ENCODE assay signal across 16 cellular contexts in the genomic region with DNA sequence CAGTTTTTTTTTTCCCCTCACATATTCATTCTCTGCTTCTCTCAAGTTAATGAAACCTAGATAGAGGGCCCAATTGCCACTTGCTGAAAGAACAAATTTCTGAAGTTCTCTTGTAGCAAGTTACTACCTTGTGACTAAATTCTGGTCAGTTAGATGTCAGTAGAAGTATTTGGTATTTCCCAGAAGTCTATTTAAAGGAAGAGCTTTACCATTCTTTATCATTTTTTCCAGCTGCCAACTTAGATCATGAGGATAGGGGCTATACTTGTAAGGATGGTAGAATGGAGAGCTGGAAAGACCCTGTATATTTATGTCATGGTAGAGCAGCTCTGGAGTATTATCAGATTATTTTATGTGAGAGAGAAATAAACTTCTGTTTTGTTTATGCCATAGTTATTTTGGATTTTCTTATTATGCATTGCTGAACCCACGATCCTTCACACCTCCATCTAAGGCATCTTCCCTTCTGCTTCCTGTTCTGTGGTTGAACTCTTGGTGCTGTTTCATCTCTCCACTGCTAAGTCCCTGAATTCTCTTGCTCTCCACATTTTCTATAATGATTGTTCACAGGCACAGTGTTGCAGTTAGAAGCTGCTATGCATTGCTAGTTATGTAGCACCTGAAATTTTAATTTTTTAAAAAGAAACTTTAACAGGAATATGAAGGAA. TPM values are rescaled to one million over a fixed set of nuclear protein-coding genes. Genes with fewer than 3 reads are reported as not detected.
DNase-seq lines count a peak whose midpoint lies in the region; ATAC-seq and TF ChIP-seq lines count a peak whose summit lies in the region.
"Had no signal": no experiment of that assay in that cellular context is flagged by ENCODE, and none has a peak within 500 bp of the region (broad histone marks: within the 10 kb centered on the region; RNA-seq: fewer than 3 reads in every experiment).

No MANE protein-coding gene starts in this region.

- peaks cover 10% of the 10 kb centered on the region for H3K79me2 ChIP-seq in smooth muscle cell (ENCODE audit: low read depth)

- no peak overlapping the region for H3K9ac ChIP-seq in smooth muscle cell (ENCODE audit: low read depth)

- CTCF ChIA-PET in activated naive CD4-positive, alpha-beta T cell treated with anti-CD3 and anti-CD28 coated beads for 36 hours (lab: Charles Lee): interaction anchor here (0.6 to 1.4 kb wide), 3 partner anchors 22 to 275 kb away, joined by 3 to 6 read pairs (median 3); no protein-coding TSS in a partner anchor

- intact Hi-C loops in activated naive CD4-positive, alpha-beta T cell treated with anti-CD3 and anti-CD28 coated beads for 36 hours (cut with micrococcal nuclease): loop anchor here (2.0 kb wide), 1 partner anchor 38 kb away; no protein-coding TSS in a partner anchor

- no peak for TF ChIP-seq CTCF in smooth muscle cell (IDR thresholded peaks at IDR 0.05; ENCODE audit: borderline replicate concordance, insufficient read depth, poor library complexity, severe bottlenecking)

- H3K27ac ChIP-seq in smooth muscle cell (ENCODE audit: low read depth): no peak overlapping the region
- H3K27ac ChIP-seq: ascending aorta, coronary artery, VCaP had no signal

- H3K9me3 Mint-ChIP-seq in activated naive CD4-positive, alpha-beta T cell treated with anti-CD3 and anti-CD28 coated beads for 36 hours: peaks cover 2% of the 10 kb centered on the region
- peaks cover 13% of the 10 kb centered on the region for H3K9me3 Mint-ChIP-seq in activated naive CD8-positive, alpha-beta T cell treated with anti-CD3 and anti-CD28 coated beads for 36 hours
- no peaks in the 10 kb centered on the region for H3K9me3 Mint-ChIP-seq in stimulated activated naive B cell treated with anti-CD40 and anti-IgM and Interleukin-4, amounts not matched to agents 10 μg/mL and 1 μg/mL and 100 μg/mL, for 72 hours

- peaks cover 23% of the 10 kb centered on the region for H3K4me1 Mint-ChIP-seq in activated naive CD4-positive, alpha-beta T cell treated with anti-CD3 and anti-CD28 coated beads for 36 hours (ENCODE audit: low read depth)
- H3K4me1 Mint-ChIP-seq in activated naive CD8-positive, alpha-beta T cell treated with anti-CD3 and anti-CD28 coated beads for 36 hours: peaks cover 43% of the 10 kb centered on the region
- H3K4me1 Mint-ChIP-seq in stimulated activated naive B cell treated with anti-CD40 and anti-IgM and Interleukin-4, amounts not matched to agents 10 μg/mL and 1 μg/mL and 100 μg/mL, for 72 hours: peaks cover 21 to 35% of the 10 kb centered on the region in 2 donors

- peak overlapping the region; percentile 28 for H3K27ac Mint-ChIP-seq in activated naive CD4-positive, alpha-beta T cell treated with anti-CD3 and anti-CD28 coated beads for 36 hours
- H3K27ac Mint-ChIP-seq in activated naive CD8-positive, alpha-beta T cell treated with anti-CD3 and anti-CD28 coated beads for 36 hours: peak overlapping the region; percentile 91
- peak overlapping the region; percentile 83 for H3K27ac Mint-ChIP-seq in stimulated activated naive B cell treated with anti-CD40 and anti-IgM and Interleukin-4, amounts not matched to agents 10 μg/mL and 1 μg/mL and 100 μg/mL, for 72 hours

- H3K4me3 Mint-ChIP-seq in activated naive CD4-positive, alpha-beta T cell treated with anti-CD3 and anti-CD28 coated beads for 36 hours: no peak overlapping the region
- H3K4me3 Mint-ChIP-seq in activated naive CD8-positive, alpha-beta T cell treated with anti-CD3 and anti-CD28 coated beads for 36 hours: peak overlapping the region; percentile 18
- H3K4me3 Mint-ChIP-seq in stimulated activated naive B cell treated with anti-CD40 and anti-IgM and Interleukin-4, amounts not matched to agents 10 μg/mL and 1 μg/mL and 100 μg/mL, for 72 hours: peak overlapping the region; percentile 0 to 15

- no peaks in the 10 kb centered on the region for H3K36me3 ChIP-seq in smooth muscle cell (ENCODE audit: low read depth)
- H3K36me3 ChIP-seq: ascending aorta had no signal

- H3K4me1 ChIP-seq in smooth muscle cell (ENCODE audit: low read depth): peaks cover 12% of the 10 kb centered on the region
- H3K4me1 ChIP-seq: ascending aorta had no signal

- H3K27me3 ChIP-seq in smooth muscle cell (ENCODE audit: low read depth): no peaks in the 10 kb centered on the region
- H3K27me3 ChIP-seq: ascending aorta had no signal

- H3K9me3 ChIP-seq in smooth muscle cell (replicated peaks; ENCODE audit: low read depth): no peaks in the 10 kb centered on the region
- H3K9me3 ChIP-seq: ascending aorta had no signal

- no peak overlapping the region for H3K4me3 ChIP-seq in smooth muscle cell
- H3K4me3 ChIP-seq: ascending aorta, coronary artery, lung had no signal

- no peaks in the 10 kb centered on the region for H3K27me3 Mint-ChIP-seq in activated naive CD4-positive, alpha-beta T cell treated with anti-CD3 and anti-CD28 coated beads for 36 hours (ENCODE audit: low read depth)
- H3K27me3 Mint-ChIP-seq in activated naive CD8-positive, alpha-beta T cell treated with anti-CD3 and anti-CD28 coated beads for 36 hours: no peaks in the 10 kb centered on the region
- H3K27me3 Mint-ChIP-seq in stimulated activated naive B cell treated with anti-CD40 and anti-IgM and Interleukin-4, amounts not matched to agents 10 μg/mL and 1 μg/mL and 100 μg/mL, for 72 hours: no peaks in the 10 kb centered on the region

- 65% methylated on average over 1 of the region's 1 CpG for WGBS in smooth muscle cell (ENCODE audit: low lambda C conversion rate)

- ATAC-seq in stimulated activated naive B cell treated with anti-CD40 and anti-IgM and Interleukin-4, amounts not matched to agents 10 μg/mL and 1 μg/mL and 100 μg/mL, for 72 hours (replicated peaks): peak; percentile 64 to 83
- ATAC-seq in HG03280 (IDR thresholded peaks at IDR 0.05; ENCODE audit: unreplicated experiment): no peak

- peaks cover 8% of the 10 kb centered on the region for H3F3A ChIP-seq in smooth muscle cell (ENCODE audit: low read depth)

- DNase-seq in activated naive CD4-positive, alpha-beta T cell treated with anti-CD3 and anti-CD28 coated beads for 36 hours: no peak
- DNase-seq in activated naive CD4-positive, alpha-beta T cell treated with anti-CD3 and anti-CD28 coated beads, Interleukin-2, amount 50 U/mL, for 16 hours: no peak
- DNase-seq in OCI-M1 (lab: John Stamatoyannopoulos, UW) (peak; percentile 94), smooth muscle cell (lab: John Stamatoyannopoulos, UW; ENCODE audit: unreplicated experiment) (no peak), GM19238 (ENCODE audit: insufficient read length, low spot score) (no peak)
- DNase-seq in activated naive CD8-positive, alpha-beta T cell treated with anti-CD3 and anti-CD28 coated beads for 36 hours: no peak
- DNase-seq in stimulated activated naive B cell treated with anti-CD40 and anti-IgM and Interleukin-4, amounts not matched to agents 10 μg/mL and 1 μg/mL and 100 μg/mL, for 72 hours: no peak
- DNase-seq: MM.1S; NCI-H2029 treated with DMSO at 0.1 percent for 48 hours; NCI-H526 treated with DMSO at 0.1 percent for 48 hours; stimulated activated CD4-positive, alpha-beta T cell treated with anti-CD3 and anti-CD28 coated beads, Interleukin-15, amount 100 ng/mL, for 24 hours had no signal

- no peak overlapping the region for H3K4me2 ChIP-seq in smooth muscle cell

- no peaks in the 10 kb centered on the region for H4K20me1 ChIP-seq in smooth muscle cell (ENCODE audit: low read depth)

- peaks cover 13% of the 10 kb centered on the region for H3K36me3 Mint-ChIP-seq in activated naive CD4-positive, alpha-beta T cell treated with anti-CD3 and anti-CD28 coated beads for 36 hours (ENCODE audit: low read depth)
- H3K36me3 Mint-ChIP-seq in activated naive CD8-positive, alpha-beta T cell treated with anti-CD3 and anti-CD28 coated beads for 36 hours: peaks cover 45% of the 10 kb centered on the region
- peaks cover 4 to 20% of the 10 kb centered on the region in 2 donors for H3K36me3 Mint-ChIP-seq in stimulated activated naive B cell treated with anti-CD40 and anti-IgM and Interleukin-4, amounts not matched to agents 10 μg/mL and 1 μg/mL and 100 μg/mL, for 72 hours

- H2AFZ ChIP-seq in smooth muscle cell (ENCODE audit: low read depth): no peak overlapping the region

RNA-seq across cellular contexts. Expression of gene FUT8, which starts 25.9 kb away (rescaled TPM):
- 10 to 100 TPM; 34.6 to 38.7 TPM for total RNA-seq in activated naive CD4-positive, alpha-beta T cell treated with anti-CD3 and anti-CD28 coated beads for 36 hours
- 10 to 100 TPM; 58.6 to 65.6 TPM for total RNA-seq in activated naive CD8-positive, alpha-beta T cell treated with anti-CD3 and anti-CD28 coated beads for 36 hours
- total RNA-seq in smooth muscle cell: 33.7 and 50.2 TPM in 2 replicates
- 12.8 and 16.3 TPM in 2 replicates for polyA plus RNA-seq in smooth muscle cell

Comparison
In these comparisons a context has a peak if more than half of its experiments do, and no peak if none do; other contexts are left out.
1. H3K27ac Mint-ChIP-seq: peak in every context shown above with its lines; median percentile 91 in activated naive CD8-positive, alpha-beta T cell treated with anti-CD3 and anti-CD28 coated beads for 36 hours; 83 in stimulated activated naive B cell treated with anti-CD40 and anti-IgM and Interleukin-4, amounts not matched to agents 10 μg/mL and 1 μg/mL and 100 μg/mL, for 72 hours; 28 in activated naive CD4-positive, alpha-beta T cell treated with anti-CD3 and anti-CD28 coated beads for 36 hours.